1 cellular context compared by ENCODE assay signal in genomic region chr11:46903846-46904245, GRCh38.
A peak's percentile ranks its signal among the peaks of the same experiment; 100 is the strongest.
TF ChIP-seq lines count a peak whose summit lies in the region.

No MANE protein-coding gene starts in this region.

TF ChIP-seq in H1, 55 proteins besides CTCF, POLR2A, EP300 and RAD21:
- TF ChIP-seq, protein P1, sequence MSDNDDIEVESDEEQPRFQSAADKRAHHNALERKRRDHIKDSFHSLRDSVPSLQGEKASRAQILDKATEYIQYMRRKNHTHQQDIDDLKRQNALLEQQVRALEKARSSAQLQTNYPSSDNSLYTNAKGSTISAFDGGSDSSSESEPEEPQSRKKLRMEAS (IDR thresholded peaks at IDR 0.05) = peak; percentile 40; the same call in 1 of the 2 replicates
- TF ChIP-seq TEAD4 (IDR thresholded peaks at IDR 0.05; ENCODE audit: low read depth, low read length) = 0 out of 2 replicates have a peak, but pooled peaks have one; percentile 7
- TF ChIP-seq TAF1 (IDR thresholded peaks at IDR 0.05; ENCODE audit: low read depth, low read length) = no peak
- no peak for TF ChIP-seq RFX5 (IDR thresholded peaks at IDR 0.05; ENCODE audit: borderline replicate concordance, low read depth, low read length)
- TF ChIP-seq SIX5 (IDR thresholded peaks at IDR 0.05; ENCODE audit: low read depth, low read length) = no peak
- TF ChIP-seq HDAC6 (IDR thresholded peaks at IDR 0.05; ENCODE audit: low read depth, low read length) = no peak
- TF ChIP-seq BACH1 (IDR thresholded peaks at IDR 0.05; ENCODE audit: low read length) = no peak
